22 cellular contexts compared by ENCODE assay signal in genomic region chr5:174086751-174087150, GRCh38. TPM values are rescaled to one million over a fixed set of nuclear protein-coding genes. Genes with fewer than 3 reads are reported as not detected.
"Had no signal": no experiment of that assay in that cellular context is flagged by ENCODE, and none has a peak within 500 bp of the region (broad histone marks: within the 10 kb centered on the region; RNA-seq: fewer than 3 reads in every experiment).

No MANE protein-coding gene starts in this region.

- H3K4me3 ChIP-seq: esophagus muscularis mucosa, hepatocyte, left ventricle myocardium inferior, lower lobe of right lung, spleen, tibial artery, upper lobe of left lung, uterus had no signal

- ATAC-seq: effector memory CD8-positive, alpha-beta T cell; foreskin keratinocyte; left cardiac atrium; lower lobe of right lung; natural killer cell; sciatic nerve; stimulated activated memory B cell treated with anti-CD40 and anti-IgM and Interleukin-4, amounts not matched to agents 10 μg/mL and 1 μg/mL and 100 μg/mL, for 72 hours had no signal

- DNase-seq: effector memory CD8-positive, alpha-beta T cell; foreskin keratinocyte; kidney; left cardiac atrium; left ventricle myocardium inferior; lower lobe of right lung; natural killer cell; posterior cingulate gyrus; spleen; stimulated activated CD4-positive, alpha-beta T cell treated with anti-CD3 and anti-CD28 coated beads, Interleukin-15, amount 100 ng/mL, for 24 hours; stimulated activated CD4-positive, alpha-beta T cell treated with anti-CD3 and anti-CD28 coated beads, Interleukin-1b, Interleukin-23, amount 100 ng/mL, for 48 hours; stimulated activated CD4-positive, alpha-beta T cell treated with anti-CD3 and anti-CD28 coated beads, Interleukin-4, amount 100 ng/mL, for 24 hours; tibial artery; upper lobe of left lung; uterus had no signal

RNA-seq across cellular contexts. Expression of gene NSG2, which starts 41.2 kb away (rescaled TPM):
- total RNA-seq: foreskin keratinocyte, kidney, lower lobe of right lung, mesothelial cell of epicardium, natural killer cell, osteocyte, pulmonary artery endothelial cell, sciatic nerve had no signal
